ENCODE assay signal across 9 cellular contexts in the genomic region with DNA sequence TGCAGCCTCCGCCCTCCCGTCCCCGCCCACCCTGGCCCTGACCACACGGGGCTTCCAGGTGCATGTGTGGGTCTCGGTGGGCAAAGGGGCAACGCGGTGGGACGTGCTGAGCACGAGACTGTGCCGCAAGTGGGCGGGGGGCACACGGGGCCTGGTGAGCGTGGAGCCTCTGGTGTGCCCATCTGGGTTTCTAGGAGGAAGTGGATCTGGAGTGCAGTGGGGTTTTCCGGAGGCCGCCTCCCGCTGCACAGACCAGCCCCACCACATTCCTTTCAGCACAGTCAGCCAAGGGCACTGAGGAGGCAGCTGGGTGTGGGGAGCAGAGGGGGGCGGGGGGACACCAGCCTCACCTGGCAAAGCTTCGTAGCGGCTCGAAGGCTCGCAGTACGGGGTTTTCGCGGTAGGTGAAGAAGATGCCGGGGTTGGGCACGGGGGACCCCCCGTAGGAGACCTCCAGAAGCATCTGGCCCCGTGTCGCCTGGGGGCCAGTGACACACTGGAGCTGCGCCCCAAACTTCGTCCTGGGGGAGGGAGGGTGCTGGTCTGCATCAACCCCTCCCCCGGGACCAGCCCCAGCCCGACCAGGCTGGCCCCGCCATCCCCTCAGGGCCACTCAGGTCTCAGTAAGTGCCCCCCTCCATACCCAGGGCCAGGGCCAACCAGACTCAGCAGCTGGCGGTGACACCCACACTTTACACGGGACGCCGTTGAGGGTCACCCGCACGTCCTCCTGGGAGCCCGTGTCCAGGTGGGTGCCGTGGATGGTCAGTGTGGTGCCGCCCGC. TPM values are rescaled to one million over a fixed set of nuclear protein-coding genes. Genes with fewer than 3 reads are reported as not detected.
DNase-seq lines count a peak whose midpoint lies in the region; ATAC-seq and TF ChIP-seq lines count a peak whose summit lies in the region.
"Had no signal": no experiment of that assay in that cellular context is flagged by ENCODE, and none has a peak within 500 bp of the region (broad histone marks: within the 10 kb centered on the region; RNA-seq: fewer than 3 reads in every experiment).

No MANE protein-coding gene starts in this region.

- peak overlapping the region; percentile 9 to 70 for H3K18ac ChIP-seq in mesenchymal stem cell (ENCODE audit: low read depth in 1 of 2, low read length in 2 of 2)

- H2AK5ac ChIP-seq in mesenchymal stem cell (ENCODE audit: low read length, severe bottlenecking), result peak overlapping the region; percentile 7

- in situ Hi-C loops in ACHN (cut with HindIII; ENCODE audit: low pct_ligation_motif_present, low pct_unique_long_range_greater_than_20kb, low sequenced_read_pairs), result no loop called here

- H3K9me3 ChIP-seq in MG63 (no peaks in the 10 kb centered on the region), mesenchymal stem cell (ENCODE audit: control insufficient read depth, low read length) (no peaks in the 10 kb centered on the region)

- intact Hi-C loops in sciatic nerve (cut with DNase I), result no loop called here

- H3K4ac ChIP-seq in mesenchymal stem cell (ENCODE audit: low read depth in 1 of 2, low read length in 2 of 2), result peak overlapping the region in 1 of 2 experiments; percentile 2

- H3K14ac ChIP-seq in mesenchymal stem cell (ENCODE audit: low read length in 2 of 2), result no peak overlapping the region

- H4K91ac ChIP-seq in mesenchymal stem cell (ENCODE audit: low read length), result peak overlapping the region; percentile 13

- H2AFZ ChIP-seq in mesenchymal stem cell (ENCODE audit: low read depth, low read length), result no peak overlapping the region

- H2BK12ac ChIP-seq in mesenchymal stem cell (ENCODE audit: low read length in 2 of 2), result no peak overlapping the region

- no peak for ATAC-seq in sciatic nerve

- peak overlapping the region; percentile 47 for H2BK5ac ChIP-seq in mesenchymal stem cell (ENCODE audit: low read depth, low read length, poor library complexity, severe bottlenecking)

- peak; percentile 89 for DNase-seq in ACHN
- peak; percentile 64 for DNase-seq in MG63
- peak; percentile 98 for DNase-seq in epithelial cell of esophagus (ENCODE audit: low read depth)
- DNase-seq in mesenchymal stem cell, result peak; percentile 80
- DNase-seq in sciatic nerve (ENCODE audit: low spot score), result no peak
- DNase-seq in GM19240 (ENCODE audit: insufficient read length, low spot score), result no peak
- DNase-seq in NK-92 (lab: John Stamatoyannopoulos, UW; ENCODE audit: unreplicated experiment), result no peak
- DNase-seq in medulla oblongata (ENCODE audit: extremely low spot score), result no peak

- no peak overlapping the region for H3K4me3 ChIP-seq in MG63
- no peak overlapping the region for H3K4me3 ChIP-seq in epithelial cell of esophagus (ENCODE audit: low read length)
- no peak overlapping the region for H3K4me3 ChIP-seq in mesenchymal stem cell (ENCODE audit: insufficient read depth in 1 of 2, low read depth in 1 of 2, low read length in 2 of 2)
- H3K4me3 ChIP-seq: cardiac muscle cell had no signal

- peak overlapping the region; percentile 56 for H2BK15ac ChIP-seq in mesenchymal stem cell (ENCODE audit: low read depth, poor library complexity, severe bottlenecking)

- TF ChIP-seq CTCF in epithelial cell of esophagus (IDR thresholded peaks at IDR 0.05; ENCODE audit: insufficient read depth, low read depth, low read length, missing control alignments), result no peak

- no peak overlapping the region for H3K9ac ChIP-seq in mesenchymal stem cell (ENCODE audit: low read length)

- H3K4me2 ChIP-seq in mesenchymal stem cell (ENCODE audit: low read length, poor library complexity, severe bottlenecking), result peak overlapping the region; percentile 9

- H3K27ac ChIP-seq in mesenchymal stem cell (ENCODE audit: low read length, poor library complexity, severe bottlenecking), result peak overlapping the region; percentile 55
- H3K27ac ChIP-seq: cardiac muscle cell had no signal

- H3K23ac ChIP-seq in mesenchymal stem cell (ENCODE audit: low read length in 2 of 2), result no peak overlapping the region

- no peak overlapping the region for H2BK120ac ChIP-seq in mesenchymal stem cell (ENCODE audit: low read depth, low read length)

- H4K8ac ChIP-seq in mesenchymal stem cell (ENCODE audit: low read length), result peak overlapping the region; percentile 22

- peaks cover 37% of the 10 kb centered on the region for H3K79me1 ChIP-seq in mesenchymal stem cell (replicated peaks; ENCODE audit: low read length, poor library complexity, severe bottlenecking)

- H3K27me3 ChIP-seq in MG63 (no peaks in the 10 kb centered on the region), mesenchymal stem cell (ENCODE audit: control insufficient read depth in 1 of 2, insufficient read depth in 1 of 2, low read length in 2 of 2) (no peaks in the 10 kb centered on the region)
- H3K27me3 ChIP-seq: cardiac muscle cell had no signal

- H3K36me3 ChIP-seq in MG63, result peaks cover 49% of the 10 kb centered on the region
- H3K36me3 ChIP-seq in mesenchymal stem cell (ENCODE audit: control insufficient read depth in 1 of 2, insufficient read depth in 2 of 2, low read depth in 1 of 2, low read length in 2 of 2), result peaks cover 75 to 97% of the 10 kb centered on the region in 2 experiments

- 83% methylated on average over 39 of the region's 44 CpGs for WGBS in mesenchymal stem cell

- peaks cover 37% of the 10 kb centered on the region for H3K4me1 ChIP-seq in mesenchymal stem cell (ENCODE audit: control insufficient read depth, insufficient read depth, low read depth, low read length)

RNA-seq across cellular contexts. Expression of a gene that starts 12.4 kb away (rescaled TPM):
- 15.0 and 27.8 TPM in 2 replicates for total RNA-seq in MG63 (2014; rRNA removed; shearing (Covaris generic); ENCODE audit: low replicate concordance)
- 5.5 TPM for polyA plus RNA-seq in mesenchymal stem cell (2013, experiment 1 of 2)
- 5.0 TPM for polyA plus RNA-seq in mesenchymal stem cell (2013, experiment 2 of 2)
- 20.4 TPM for total RNA-seq in sciatic nerve

RNA-seq across cellular contexts. Expression of a gene that starts 21.1 kb away (rescaled TPM):
- total RNA-seq in MG63 (2014; rRNA removed; shearing (Covaris generic); ENCODE audit: low replicate concordance), result 54.4 and 58.0 TPM in 2 replicates
- polyA plus RNA-seq in mesenchymal stem cell (2013, experiment 1 of 2), result 34.8 TPM
- polyA plus RNA-seq in mesenchymal stem cell (2013, experiment 2 of 2), result 35.2 TPM
- 17.8 TPM for total RNA-seq in sciatic nerve

RNA-seq across cellular contexts. Expression of a gene that starts 24.9 kb away (rescaled TPM):
- total RNA-seq in MG63 (2014; rRNA removed; shearing (Covaris generic); ENCODE audit: low replicate concordance), result 65.6 and 80.7 TPM in 2 replicates
- polyA plus RNA-seq in mesenchymal stem cell (2013, experiment 1 of 2), result 242 TPM
- polyA plus RNA-seq in mesenchymal stem cell (2013, experiment 2 of 2), result 231 TPM
- total RNA-seq in sciatic nerve, result 160 TPM

RNA-seq across cellular contexts. Expression of a gene that starts 31.5 kb away (rescaled TPM):
- total RNA-seq in MG63 (2014; rRNA removed; shearing (Covaris generic); ENCODE audit: low replicate concordance), result 8.5 and 21.5 TPM in 2 replicates
- polyA plus RNA-seq in mesenchymal stem cell (2013, experiment 1 of 2), result 21.1 TPM
- 19.2 TPM for polyA plus RNA-seq in mesenchymal stem cell (2013, experiment 2 of 2)
- total RNA-seq in sciatic nerve, result 32.4 TPM

RNA-seq across cellular contexts. Expression of a gene that starts 37.7 kb away (rescaled TPM):
- total RNA-seq in MG63 (2014; rRNA removed; shearing (Covaris generic); ENCODE audit: low replicate concordance), result 11.8 and 17.2 TPM in 2 replicates
- 10.1 TPM for polyA plus RNA-seq in mesenchymal stem cell (2013, experiment 1 of 2)
- polyA plus RNA-seq in mesenchymal stem cell (2013, experiment 2 of 2), result 9.1 TPM
- total RNA-seq in sciatic nerve, result 47.6 TPM

Comparison
In these comparisons a context has a peak if more than half of its experiments do, and no peak if none do; other contexts are left out.
1. DNase-seq: peak in ACHN (single experiment), MG63 (single experiment), epithelial cell of esophagus (single experiment) and mesenchymal stem cell (single experiment); none in sciatic nerve (single experiment), GM19240 (single experiment), NK-92 (single experiment) and medulla oblongata (single experiment).